ENCODE assay signal across 35 cellular contexts in the genomic region with DNA sequence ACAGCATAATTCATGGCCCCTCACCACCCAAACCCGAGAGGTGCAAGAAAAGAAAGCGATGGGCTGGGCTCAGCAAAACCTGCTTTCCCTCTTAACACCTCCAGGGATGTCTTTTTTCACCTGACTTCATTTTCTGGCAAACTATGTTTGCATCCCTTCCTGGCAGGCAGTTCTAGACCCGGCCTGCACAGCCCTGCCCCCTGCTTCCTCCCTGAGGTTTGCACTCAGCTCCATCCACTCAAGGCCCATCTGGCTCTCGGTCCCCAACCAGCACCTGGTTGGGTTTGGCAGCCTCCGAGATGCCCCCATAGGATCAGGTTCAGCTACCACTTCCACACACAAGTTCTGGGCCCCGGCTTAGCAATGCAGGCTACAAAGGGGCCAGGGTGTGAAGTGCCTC.
DNase-seq lines count a peak whose midpoint lies in the region; ATAC-seq, FAIRE-seq and TF ChIP-seq lines count a peak whose summit lies in the region.
"Had no signal": no experiment of that assay in that cellular context is flagged by ENCODE, and none has a peak within 500 bp of the region (broad histone marks: within the 10 kb centered on the region; RNA-seq: fewer than 3 reads in every experiment).

No MANE protein-coding gene starts in this region.

- no peak for DNase-seq in activated naive CD8-positive, alpha-beta T cell treated with anti-CD3 and anti-CD28 coated beads, Interleukin-2, amount 10 ng/mL, durations not matched to agents 7 days and 5 days
- no peak for DNase-seq in activated naive CD8-positive, alpha-beta T cell treated with anti-CD3 and anti-CD28 coated beads for 36 hours
- DNase-seq in NCI-H2171 (lab: John Stamatoyannopoulos, UW): peak; percentile 7
- DNase-seq in esophagus muscularis mucosa (ENCODE audit: extremely low spot score): no peak
- no peak for DNase-seq in progenitor cell of endocrine pancreas (ENCODE audit: low spot score, unreplicated experiment)
- DNase-seq in body of pancreas: no peak
- no peak for DNase-seq in frontal cortex (ENCODE audit: low spot score in 2 of 2)
- no peak for DNase-seq in dermis blood vessel endothelial cell
- DNase-seq: activated CD4-positive, alpha-beta T cell treated with anti-CD3 and anti-CD28 coated beads for 36 hours; activated CD8-positive, alpha-beta memory T cell treated with anti-CD3 and anti-CD28 coated beads for 24 hours; activated naive CD4-positive, alpha-beta T cell; activated T-cell treated with anti-CD3 and anti-CD28 coated beads, Interleukin-2, amount 50 U/mL, for 48 hours; BE2C; brain microvascular endothelial cell; effector CD4-positive, alpha-beta T cell; HCEC 1CT; heart left ventricle; KG1; kidney glomerular epithelial cell; mammary epithelial cell; NCI-H1417; NCI-H2081; NCI-H446 treated with DMSO at 0.1 percent for 48 hours; NK-92 treated with Interleukin-12 subunit alpha and Interleukin-12 subunit beta, amount 100 ng/mL, for 24 hours; stimulated activated CD4-positive, alpha-beta T cell treated with anti-CD3 and anti-CD28 coated beads, Interleukin-4, amount 100 ng/mL, for 4 hours; substantia nigra; T-helper 17 cell had no signal

- H3K27me3 ChIP-seq in esophagus muscularis mucosa: no peaks in the 10 kb centered on the region
- H3K27me3 ChIP-seq in body of pancreas: no peaks in the 10 kb centered on the region
- H3K27me3 ChIP-seq: BE2C, brain microvascular endothelial cell, heart left ventricle, SJSA1 had no signal

- no peak overlapping the region for H3K4me3 Mint-ChIP-seq in activated naive CD8-positive, alpha-beta T cell treated with anti-CD3 and anti-CD28 coated beads, Interleukin-2, amount 10 ng/mL, durations not matched to agents 7 days and 5 days
- no peak overlapping the region for H3K4me3 Mint-ChIP-seq in activated naive CD8-positive, alpha-beta T cell treated with anti-CD3 and anti-CD28 coated beads for 36 hours
- no peak overlapping the region for H3K4me3 Mint-ChIP-seq in progenitor cell of endocrine pancreas (ENCODE audit: low read depth)
- H3K4me3 Mint-ChIP-seq: activated CD4-positive, alpha-beta T cell treated with anti-CD3 and anti-CD28 coated beads for 36 hours; neural crest cell; stimulated activated memory B cell treated with anti-CD40 and anti-IgM and Interleukin-4, amounts not matched to agents 10 μg/mL and 1 μg/mL and 100 μg/mL, for 72 hours; T-helper 17 cell; type B pancreatic cell had no signal

- POLR2A ChIA-PET in activated naive CD8-positive, alpha-beta T cell treated with anti-CD3 and anti-CD28 coated beads, Interleukin-2, amount 10 ng/mL, durations not matched to agents 7 days and 5 days (lab: Charles Lee): interaction anchor here (1.6 kb wide), 1 partner anchor 12 kb away, joined by 3 read pairs; no protein-coding TSS in a partner anchor

- no peak for TF ChIP-seq EP300 in esophagus muscularis mucosa (IDR thresholded peaks at IDR 0.05)

- peak; percentile 78 for ATAC-seq in activated naive CD8-positive, alpha-beta T cell treated with anti-CD3 and anti-CD28 coated beads, Interleukin-2, amount 10 ng/mL, durations not matched to agents 7 days and 5 days (ENCODE audit: low read depth)
- ATAC-seq in body of pancreas: no peak
- ATAC-seq: activated CD4-positive, alpha-beta T cell treated with anti-CD3 and anti-CD28 coated beads for 36 hours; heart left ventricle; sciatic nerve; stimulated activated memory B cell treated with anti-CD40 and anti-IgM and Interleukin-4, amounts not matched to agents 10 μg/mL and 1 μg/mL and 100 μg/mL, for 72 hours; T-helper 17 cell had no signal

- H3K4me3 ChIP-seq in esophagus muscularis mucosa: no peak overlapping the region
- no peak overlapping the region for H3K4me3 ChIP-seq in body of pancreas
- H3K4me3 ChIP-seq: heart left ventricle, SJSA1 had no signal

- H3K9me3 ChIP-seq in esophagus muscularis mucosa: no peaks in the 10 kb centered on the region
- no peaks in the 10 kb centered on the region for H3K9me3 ChIP-seq in body of pancreas
- H3K9me3 ChIP-seq: BE2C, heart left ventricle, SJSA1 had no signal

- peak overlapping the region; percentile 62 for H3K27ac Mint-ChIP-seq in activated naive CD8-positive, alpha-beta T cell treated with anti-CD3 and anti-CD28 coated beads, Interleukin-2, amount 10 ng/mL, durations not matched to agents 7 days and 5 days
- H3K27ac Mint-ChIP-seq in activated naive CD8-positive, alpha-beta T cell treated with anti-CD3 and anti-CD28 coated beads for 36 hours: no peak overlapping the region
- H3K27ac Mint-ChIP-seq in progenitor cell of endocrine pancreas: peak overlapping the region; percentile 25
- H3K27ac Mint-ChIP-seq: activated CD4-positive, alpha-beta T cell treated with anti-CD3 and anti-CD28 coated beads for 36 hours; stimulated activated memory B cell treated with anti-CD40 and anti-IgM and Interleukin-4, amounts not matched to agents 10 μg/mL and 1 μg/mL and 100 μg/mL, for 72 hours; type B pancreatic cell had no signal

- FAIRE-seq in frontal cortex (lab: Jason Lieb, UNC): no peak
- FAIRE-seq: GM18507, HTR-8/SVneo had no signal

- no peaks in the 10 kb centered on the region for H3K36me3 Mint-ChIP-seq in activated naive CD8-positive, alpha-beta T cell treated with anti-CD3 and anti-CD28 coated beads, Interleukin-2, amount 10 ng/mL, durations not matched to agents 7 days and 5 days
- H3K36me3 Mint-ChIP-seq in activated naive CD8-positive, alpha-beta T cell treated with anti-CD3 and anti-CD28 coated beads for 36 hours: no peaks in the 10 kb centered on the region
- peaks cover 8% of the 10 kb centered on the region for H3K36me3 Mint-ChIP-seq in progenitor cell of endocrine pancreas (ENCODE audit: insufficient read depth)

- 82% methylated on average over 6 of the region's 6 CpGs for WGBS in esophagus muscularis mucosa
- 77 to 84% methylated on average over 5 to 6 of the region's 6 CpGs for WGBS in body of pancreas, 2 donors

- H3K27ac ChIP-seq in esophagus muscularis mucosa (replicated peaks in 1 of 4) (peak overlapping the region in 3 of 4 donors; percentile 69 to 77 (median 71)), body of pancreas (no peak overlapping the region)
- H3K27ac ChIP-seq: brain microvascular endothelial cell, epithelial cell of prostate, SJSA1 had no signal

- H3K9me3 Mint-ChIP-seq in activated naive CD8-positive, alpha-beta T cell treated with anti-CD3 and anti-CD28 coated beads, Interleukin-2, amount 10 ng/mL, durations not matched to agents 7 days and 5 days: no peaks in the 10 kb centered on the region
- H3K9me3 Mint-ChIP-seq in activated naive CD8-positive, alpha-beta T cell treated with anti-CD3 and anti-CD28 coated beads for 36 hours: no peaks in the 10 kb centered on the region
- no peaks in the 10 kb centered on the region for H3K9me3 Mint-ChIP-seq in progenitor cell of endocrine pancreas (ENCODE audit: low read depth)
- H3K9me3 Mint-ChIP-seq: neural crest cell; stimulated activated memory B cell treated with anti-CD40 and anti-IgM and Interleukin-4, amounts not matched to agents 10 μg/mL and 1 μg/mL and 100 μg/mL, for 72 hours; type B pancreatic cell had no signal

- peaks cover 8% of the 10 kb centered on the region for H3K4me1 Mint-ChIP-seq in activated naive CD8-positive, alpha-beta T cell treated with anti-CD3 and anti-CD28 coated beads, Interleukin-2, amount 10 ng/mL, durations not matched to agents 7 days and 5 days
- no peaks in the 10 kb centered on the region for H3K4me1 Mint-ChIP-seq in activated naive CD8-positive, alpha-beta T cell treated with anti-CD3 and anti-CD28 coated beads for 36 hours
- H3K4me1 Mint-ChIP-seq in progenitor cell of endocrine pancreas (ENCODE audit: low read depth): peaks cover 1% of the 10 kb centered on the region
- H3K4me1 Mint-ChIP-seq: activated CD4-positive, alpha-beta T cell treated with anti-CD3 and anti-CD28 coated beads for 36 hours; neural crest cell had no signal

- intact Hi-C loops in esophagus muscularis mucosa (cut with DNase I) (loop anchor here (10.0 kb wide), 1 partner anchor 80 kb away; no protein-coding TSS in a partner anchor), body of pancreas (cut with DNase I) (no loop called here)

- H3K36me3 ChIP-seq in esophagus muscularis mucosa: peaks cover 0 to 49% (median 21%) of the 10 kb centered on the region in 4 donors
- peaks cover 0 to 4% of the 10 kb centered on the region in 2 donors for H3K36me3 ChIP-seq in body of pancreas (replicated peaks in 1 of 2; ENCODE audit: insufficient read depth in 1 of 2, low read depth in 2 of 2)
- H3K36me3 ChIP-seq: BE2C had no signal

- TF ChIP-seq CTCF in esophagus muscularis mucosa (IDR thresholded peaks at IDR 0.05) (no peak), progenitor cell of endocrine pancreas (IDR thresholded peaks at IDR 0.05; ENCODE audit: unreplicated experiment) (no peak), body of pancreas (IDR thresholded peaks at IDR 0.05) (no peak)

- peaks cover 66 to 94% (median 86%) of the 10 kb centered on the region in 4 donors for H3K4me1 ChIP-seq in esophagus muscularis mucosa
- H3K4me1 ChIP-seq in body of pancreas: no peaks in the 10 kb centered on the region
- H3K4me1 ChIP-seq: BE2C, SJSA1 had no signal

- no peak for TF ChIP-seq POLR2A in esophagus muscularis mucosa (IDR thresholded peaks at IDR 0.05; ENCODE audit: low read depth)
- no peak for TF ChIP-seq POLR2A in body of pancreas (IDR thresholded peaks at IDR 0.05)

- peaks cover 2% of the 10 kb centered on the region for H3K27me3 Mint-ChIP-seq in activated naive CD8-positive, alpha-beta T cell treated with anti-CD3 and anti-CD28 coated beads, Interleukin-2, amount 10 ng/mL, durations not matched to agents 7 days and 5 days
- no peaks in the 10 kb centered on the region for H3K27me3 Mint-ChIP-seq in activated naive CD8-positive, alpha-beta T cell treated with anti-CD3 and anti-CD28 coated beads for 36 hours
- no peaks in the 10 kb centered on the region for H3K27me3 Mint-ChIP-seq in progenitor cell of endocrine pancreas
- H3K27me3 Mint-ChIP-seq: activated CD4-positive, alpha-beta T cell treated with anti-CD3 and anti-CD28 coated beads for 36 hours; stimulated activated memory B cell treated with anti-CD40 and anti-IgM and Interleukin-4, amounts not matched to agents 10 μg/mL and 1 μg/mL and 100 μg/mL, for 72 hours; T-helper 17 cell; type B pancreatic cell had no signal

Comparison
In these comparisons a context has a peak if more than half of its experiments do, and no peak if none do; other contexts are left out.
1. H3K27ac ChIP-seq: peak in esophagus muscularis mucosa (3 of 4); none in body of pancreas (0 of 4).